8 cellular contexts compared by ENCODE assay signal in genomic region chr1:167221804-167222610, GRCh38. TPM values are rescaled to one million over a fixed set of nuclear protein-coding genes. Genes with fewer than 3 reads are reported as not detected.
DNase-seq lines count a peak whose midpoint lies in the region; ATAC-seq and TF ChIP-seq lines count a peak whose summit lies in the region.

No MANE protein-coding gene starts in this region.

- H3K9me3 Mint-ChIP-seq in T-helper 1 cell treated with Interleukin-12 subunit alpha and Interleukin-12 subunit beta and Interleukin-4 antibody, amounts not matched to agents 30 μg/mL and 1 μg/mL, for 36 hours, result no peaks in the 10 kb centered on the region

- H3K4me1 Mint-ChIP-seq in T-helper 1 cell treated with Interleukin-12 subunit alpha and Interleukin-12 subunit beta and Interleukin-4 antibody, amounts not matched to agents 30 μg/mL and 1 μg/mL, for 36 hours (ENCODE audit: low read depth), result peaks cover 29% of the 10 kb centered on the region

- no peaks in the 10 kb centered on the region for H3K27me3 Mint-ChIP-seq in T-helper 1 cell treated with Interleukin-12 subunit alpha and Interleukin-12 subunit beta and Interleukin-4 antibody, amounts not matched to agents 30 μg/mL and 1 μg/mL, for 36 hours (ENCODE audit: low read depth)

- H3K27ac Mint-ChIP-seq in T-helper 1 cell treated with Interleukin-12 subunit alpha and Interleukin-12 subunit beta and Interleukin-4 antibody, amounts not matched to agents 30 μg/mL and 1 μg/mL, for 36 hours, result peak overlapping the region; percentile 100

- TF ChIP-seq CTCF in GM12864 (IDR thresholded peaks at IDR 0.05; ENCODE audit: low read depth, low read length, missing control alignments) (no peak), vagina (IDR thresholded peaks at IDR 0.05) (peak in 1 of 3 experiments; percentile 4)

- DNase-seq in GM12864 (ENCODE audit: low read depth) (peak; percentile 65), NCI-H1092 treated with DMSO at 0.1 percent for 48 hours (lab: John Stamatoyannopoulos, UW) (peak; percentile 61), amygdala (lab: John Stamatoyannopoulos, UW) (peak in 48 of 56 donors; percentile 4 to 77 (median 43)), right cardiac atrium (peak; percentile 45 to 82 (median 82)), putamen (ENCODE audit: low spot score) (peak; percentile 64), vagina (ENCODE audit: extremely low spot score in 2 of 2) (peak in 1 of 2 donors; percentile 92)

- no peaks in the 10 kb centered on the region for H3K4me1 ChIP-seq in right cardiac atrium (ENCODE audit: control insufficient read depth, insufficient read depth, low read length)
- H3K4me1 ChIP-seq in vagina, result peaks cover 38% of the 10 kb centered on the region

- peak overlapping the region; percentile 100 for H3K4me3 Mint-ChIP-seq in T-helper 1 cell treated with Interleukin-12 subunit alpha and Interleukin-12 subunit beta and Interleukin-4 antibody, amounts not matched to agents 30 μg/mL and 1 μg/mL, for 36 hours

- TF ChIP-seq POLR2A in vagina (IDR thresholded peaks at IDR 0.05), result peak in 1 of 2 donors; percentile 55

- peak overlapping the region; percentile 90 for H3K4me3 ChIP-seq in GM12864 (ENCODE audit: low read depth, low read length)
- H3K4me3 ChIP-seq in right cardiac atrium (ENCODE audit: low read length), result peak overlapping the region; percentile 100
- peak overlapping the region; percentile 69 to 95 for H3K4me3 ChIP-seq in vagina

- intact Hi-C loops in right cardiac atrium (cut with DNase I), result no loop called here
- intact Hi-C loops in vagina (cut with DNase I), result no loop called here

- H3K27ac ChIP-seq in right cardiac atrium (ENCODE audit: low read length), result peak overlapping the region; percentile 87
- H3K27ac ChIP-seq in vagina, result peak overlapping the region; percentile 100

- no peaks in the 10 kb centered on the region for H3K36me3 ChIP-seq in vagina

- ATAC-seq in HG02588 (IDR thresholded peaks at IDR 0.05; ENCODE audit: unreplicated experiment) (peak; percentile 53), right cardiac atrium (peak; percentile 28 to 54)

- no peaks in the 10 kb centered on the region for H3K9me3 ChIP-seq in right cardiac atrium (ENCODE audit: control insufficient read depth, low read length)
- no peaks in the 10 kb centered on the region for H3K9me3 ChIP-seq in vagina

- WGBS in right cardiac atrium, result under 1% methylated on average over 46 of the region's 46 CpGs

- no peaks in the 10 kb centered on the region for H3K27me3 ChIP-seq in right cardiac atrium (ENCODE audit: control insufficient read depth, insufficient read depth)
- no peaks in the 10 kb centered on the region for H3K27me3 ChIP-seq in vagina

- H3K36me3 Mint-ChIP-seq in T-helper 1 cell treated with Interleukin-12 subunit alpha and Interleukin-12 subunit beta and Interleukin-4 antibody, amounts not matched to agents 30 μg/mL and 1 μg/mL, for 36 hours (ENCODE audit: low read depth), result peaks cover 7% of the 10 kb centered on the region

RNA-seq across cellular contexts. Expression of gene POU2F1, which starts 1.3 kb away (rescaled TPM):
- total RNA-seq in right cardiac atrium (10 to 100 TPM in 2 of 4 donors, 1 to 10 TPM in 2; 8.9 to 12.5 (median 9.8) TPM), vagina (10.8 TPM)
- polyA plus RNA-seq in right cardiac atrium, result 3.2 TPM
